ENCODE assay signal across 8 cellular contexts in the genomic region with DNA sequence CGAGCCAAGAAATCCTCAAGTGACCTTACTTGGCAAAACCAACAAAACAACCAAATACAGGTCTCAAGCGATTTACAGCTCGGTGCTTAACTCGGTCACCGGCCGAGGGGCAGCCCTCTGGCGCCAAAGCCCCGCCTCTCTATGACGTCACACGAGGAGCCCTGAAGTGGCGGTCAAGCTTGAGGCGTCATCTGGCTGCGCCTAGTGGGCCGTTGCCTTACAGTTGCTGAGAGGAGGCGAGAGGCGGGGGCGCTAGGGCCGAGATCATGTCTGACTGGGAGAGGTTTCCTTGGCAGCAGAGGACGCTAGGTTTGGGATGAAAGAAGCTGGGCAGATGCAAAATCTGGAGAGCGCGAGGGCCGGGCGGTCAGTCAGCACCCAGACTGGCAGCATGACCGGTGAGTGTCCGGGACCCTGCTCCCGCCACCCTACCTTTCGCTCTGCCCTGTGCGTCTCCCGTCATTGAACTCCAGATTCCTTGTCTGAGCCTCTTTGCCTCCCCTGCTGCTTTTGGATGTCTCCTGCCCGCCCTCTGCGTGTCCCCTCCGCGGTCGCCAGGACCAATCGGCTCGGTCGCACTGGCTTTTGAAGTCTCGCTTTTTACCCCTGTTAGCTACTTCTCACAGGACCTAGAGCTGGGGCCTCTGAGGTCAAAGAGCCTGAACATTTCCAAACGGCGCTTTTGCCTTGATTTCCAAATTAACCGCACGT. TPM values are rescaled to one million over a fixed set of nuclear protein-coding genes. Genes with fewer than 3 reads are reported as not detected.
DNase-seq lines count a peak whose midpoint lies in the region; ATAC-seq and TF ChIP-seq lines count a peak whose summit lies in the region.

A gene (plus strand): TSS at position 204 of the 711 bp plus-strand sequence. CDS start 113 bp downstream, at position 317.

- peaks cover 5% of the 10 kb centered on the region for H3K4me1 ChIP-seq in ACC112 (ENCODE audit: control insufficient read depth, insufficient read depth, low read length, unreplicated experiment)

- peaks cover 12% of the 10 kb centered on the region for H3K4me1 Mint-ChIP-seq in WTC11
- peaks cover 20 to 43% of the 10 kb centered on the region in 2 donors for H3K4me1 Mint-ChIP-seq in immature natural killer cell

- peak; percentile 94 for DNase-seq in NCI-H2227 (lab: John Stamatoyannopoulos, UW; ENCODE audit: unreplicated experiment)
- DNase-seq in WTC11 (ENCODE audit: low spot score), result peak; percentile 99
- peak; percentile 47 to 96 (median 88) for DNase-seq in caudate nucleus (lab: John Stamatoyannopoulos, UW)
- DNase-seq in immature natural killer cell, result peak; percentile 93
- peak; percentile 87 for DNase-seq in smooth muscle cell of the brain vasculature (ENCODE audit: low read depth, low spot score)

- ATAC-seq in GM18867 (IDR thresholded peaks at IDR 0.05; ENCODE audit: unreplicated experiment) (peak; percentile 96), HG03108 (IDR thresholded peaks at IDR 0.05; ENCODE audit: unreplicated experiment) (peak; percentile 94), WTC11 (peak; percentile 95)

- H3K27ac ChIP-seq in ACC112 (ENCODE audit: low read depth, low read length) (peak within 1 kb of the TSS; percentile 62), caudate nucleus (ENCODE audit: low read depth, low read length) (peak within 1 kb of the TSS; percentile 77)

- H2AFZ ChIP-seq in ACC112 (ENCODE audit: low read length, unreplicated experiment), result peak within 1 kb of the TSS; percentile 84

- POLR2A ChIA-PET in WTC11 (lab: Charles Lee), result interaction anchor here (0.7 to 1.2 kb wide), 3 partner anchors 31 to 33 kb away, joined by 3 to 4 read pairs (median 3); no protein-coding TSS in a partner anchor

- H3K36me3 Mint-ChIP-seq in WTC11 (no peaks in the 10 kb centered on the region), immature natural killer cell (peaks cover 0 to 7% (median 5%) of the 10 kb centered on the region in 3 donors)

- H3K9me3 Mint-ChIP-seq in WTC11 (no peaks in the 10 kb centered on the region), immature natural killer cell (no peaks in the 10 kb centered on the region)

- CTCF ChIA-PET in WTC11 (lab: Charles Lee), result interaction anchor here (0.5 to 2.3 kb wide), 9 partner anchors 8 to 557 kb away, joined by 3 to 41 read pairs (median 5); no protein-coding TSS in a partner anchor

- H3K4me3 Mint-ChIP-seq in WTC11 (peak within 1 kb of the TSS; percentile 95), immature natural killer cell (peak within 1 kb of the TSS; percentile 98 to 100 (median 99))

- peaks cover 11% of the 10 kb centered on the region for H3K79me2 ChIP-seq in ACC112 (ENCODE audit: control insufficient read depth, insufficient read depth, low read length, unreplicated experiment)

- peaks cover 18% of the 10 kb centered on the region; the same call in 1 of the 2 replicates for H3K27me3 Mint-ChIP-seq in WTC11 (ENCODE audit: low read depth)
- H3K27me3 Mint-ChIP-seq in immature natural killer cell (ENCODE audit: low read depth in 3 of 3), result peaks cover 8 to 12% (median 10%) of the 10 kb centered on the region in 3 donors

- TF ChIP-seq CTCF in WTC11 (IDR thresholded peaks at IDR 0.05), result no peak

- no peaks in the 10 kb centered on the region for H3K36me3 ChIP-seq in ACC112 (ENCODE audit: insufficient read depth, low read length)

- H3K27ac Mint-ChIP-seq in WTC11 (peak within 1 kb of the TSS; percentile 97), immature natural killer cell (peak within 1 kb of the TSS; percentile 96 to 99 (median 99))

- H3K27me3 ChIP-seq in ACC112 (ENCODE audit: insufficient read depth, low read length), result no peaks in the 10 kb centered on the region

- peak within 1 kb of the TSS; percentile 87 for H3K4me3 ChIP-seq in ACC112 (ENCODE audit: low read depth, low read length)

TF ChIP-seq in WTC11, 78 proteins besides CTCF, POLR2A, EP300 and RAD21 (continues in another document):
- TF ChIP-seq, protein P1, sequence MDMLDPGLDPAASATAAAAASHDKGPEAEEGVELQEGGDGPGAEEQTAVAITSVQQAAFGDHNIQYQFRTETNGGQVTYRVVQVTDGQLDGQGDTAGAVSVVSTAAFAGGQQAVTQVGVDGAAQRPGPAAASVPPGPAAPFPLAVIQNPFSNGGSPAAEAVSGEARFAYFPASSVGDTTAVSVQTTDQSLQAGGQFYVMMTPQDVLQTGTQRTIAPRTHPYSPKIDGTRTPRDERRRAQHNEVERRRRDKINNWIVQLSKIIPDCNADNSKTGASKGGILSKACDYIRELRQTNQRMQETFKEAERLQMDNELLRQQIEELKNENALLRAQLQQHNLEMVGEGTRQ (CRISPR knock-in tag; IDR thresholded peaks at IDR 0.05), result 0 out of 2 replicates have a peak, but pooled peaks have one; percentile 10
- no peak for TF ChIP-seq MYBL2 (CRISPR knock-in tag; IDR thresholded peaks at IDR 0.05)
- no peak for TF ChIP-seq TEAD4 (CRISPR knock-in tag; IDR thresholded peaks at IDR 0.05)
- TF ChIP-seq SMAD3 (CRISPR knock-in tag; IDR thresholded peaks at IDR 0.05; ENCODE audit: borderline replicate concordance), result no peak
- no peak for TF ChIP-seq NFE2L1 (CRISPR knock-in tag; IDR thresholded peaks at IDR 0.05)
- TF ChIP-seq GTF2I (CRISPR knock-in tag; conservative IDR thresholded peaks at IDR 0.05), result no peak
- TF ChIP-seq JUN (CRISPR knock-in tag; IDR thresholded peaks at IDR 0.05), result no peak
- TF ChIP-seq CREM (CRISPR knock-in tag; IDR thresholded peaks at IDR 0.05), result peak; percentile 99
- TF ChIP-seq, protein P2, sequence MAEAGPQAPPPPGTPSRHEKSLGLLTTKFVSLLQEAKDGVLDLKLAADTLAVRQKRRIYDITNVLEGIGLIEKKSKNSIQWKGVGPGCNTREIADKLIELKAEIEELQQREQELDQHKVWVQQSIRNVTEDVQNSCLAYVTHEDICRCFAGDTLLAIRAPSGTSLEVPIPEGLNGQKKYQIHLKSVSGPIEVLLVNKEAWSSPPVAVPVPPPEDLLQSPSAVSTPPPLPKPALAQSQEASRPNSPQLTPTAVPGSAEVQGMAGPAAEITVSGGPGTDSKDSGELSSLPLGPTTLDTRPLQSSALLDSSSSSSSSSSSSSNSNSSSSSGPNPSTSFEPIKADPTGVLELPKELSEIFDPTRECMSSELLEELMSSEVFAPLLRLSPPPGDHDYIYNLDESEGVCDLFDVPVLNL (CRISPR knock-in tag; IDR thresholded peaks at IDR 0.05; ENCODE audit: borderline replicate concordance, low read depth), result no peak
- peak; percentile 78 for TF ChIP-seq FOXK1 (CRISPR knock-in tag; IDR thresholded peaks at IDR 0.05)
- peak; percentile 93 for TF ChIP-seq SP1 (CRISPR knock-in tag; conservative IDR thresholded peaks at IDR 0.05)
- TF ChIP-seq, protein P3, sequence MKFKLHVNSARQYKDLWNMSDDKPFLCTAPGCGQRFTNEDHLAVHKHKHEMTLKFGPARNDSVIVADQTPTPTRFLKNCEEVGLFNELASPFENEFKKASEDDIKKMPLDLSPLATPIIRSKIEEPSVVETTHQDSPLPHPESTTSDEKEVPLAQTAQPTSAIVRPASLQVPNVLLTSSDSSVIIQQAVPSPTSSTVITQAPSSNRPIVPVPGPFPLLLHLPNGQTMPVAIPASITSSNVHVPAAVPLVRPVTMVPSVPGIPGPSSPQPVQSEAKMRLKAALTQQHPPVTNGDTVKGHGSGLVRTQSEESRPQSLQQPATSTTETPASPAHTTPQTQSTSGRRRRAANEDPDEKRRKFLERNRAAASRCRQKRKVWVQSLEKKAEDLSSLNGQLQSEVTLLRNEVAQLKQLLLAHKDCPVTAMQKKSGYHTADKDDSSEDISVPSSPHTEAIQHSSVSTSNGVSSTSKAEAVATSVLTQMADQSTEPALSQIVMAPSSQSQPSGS (CRISPR knock-in tag; IDR thresholded peaks at IDR 0.05; ENCODE audit: borderline replicate concordance, low read depth), result no peak
- TF ChIP-seq GABPB1 (CRISPR knock-in tag; IDR thresholded peaks at IDR 0.05), result no peak
- TF ChIP-seq, protein P4, sequence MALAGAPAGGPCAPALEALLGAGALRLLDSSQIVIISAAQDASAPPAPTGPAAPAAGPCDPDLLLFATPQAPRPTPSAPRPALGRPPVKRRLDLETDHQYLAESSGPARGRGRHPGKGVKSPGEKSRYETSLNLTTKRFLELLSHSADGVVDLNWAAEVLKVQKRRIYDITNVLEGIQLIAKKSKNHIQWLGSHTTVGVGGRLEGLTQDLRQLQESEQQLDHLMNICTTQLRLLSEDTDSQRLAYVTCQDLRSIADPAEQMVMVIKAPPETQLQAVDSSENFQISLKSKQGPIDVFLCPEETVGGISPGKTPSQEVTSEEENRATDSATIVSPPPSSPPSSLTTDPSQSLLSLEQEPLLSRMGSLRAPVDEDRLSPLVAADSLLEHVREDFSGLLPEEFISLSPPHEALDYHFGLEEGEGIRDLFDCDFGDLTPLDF (CRISPR knock-in tag; IDR thresholded peaks at IDR 0.05), result no peak
- TF ChIP-seq, protein P5, sequence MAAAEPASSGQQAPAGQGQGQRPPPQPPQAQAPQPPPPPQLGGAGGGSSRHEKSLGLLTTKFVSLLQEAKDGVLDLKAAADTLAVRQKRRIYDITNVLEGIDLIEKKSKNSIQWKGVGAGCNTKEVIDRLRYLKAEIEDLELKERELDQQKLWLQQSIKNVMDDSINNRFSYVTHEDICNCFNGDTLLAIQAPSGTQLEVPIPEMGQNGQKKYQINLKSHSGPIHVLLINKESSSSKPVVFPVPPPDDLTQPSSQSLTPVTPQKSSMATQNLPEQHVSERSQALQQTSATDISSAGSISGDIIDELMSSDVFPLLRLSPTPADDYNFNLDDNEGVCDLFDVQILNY (CRISPR knock-in tag; IDR thresholded peaks at IDR 0.05), result peak; percentile 36; the same call in 1 of the 2 replicates
- TF ChIP-seq NR3C1 (CRISPR knock-in tag; conservative IDR thresholded peaks at IDR 0.05; ENCODE audit: low read depth), result no peak
- TF ChIP-seq, protein P6, sequence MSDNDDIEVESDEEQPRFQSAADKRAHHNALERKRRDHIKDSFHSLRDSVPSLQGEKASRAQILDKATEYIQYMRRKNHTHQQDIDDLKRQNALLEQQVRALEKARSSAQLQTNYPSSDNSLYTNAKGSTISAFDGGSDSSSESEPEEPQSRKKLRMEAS (CRISPR knock-in tag; IDR thresholded peaks at IDR 0.05), result peak; percentile 45; the same call in 1 of the 2 replicates
- TF ChIP-seq NFATC4 (CRISPR knock-in tag; IDR thresholded peaks at IDR 0.05), result no peak
- TF ChIP-seq ELF4 (CRISPR knock-in tag; IDR thresholded peaks at IDR 0.05; ENCODE audit: low read depth), result no peak

RNA-seq across cellular contexts. Expression of the gene that starts here (rescaled TPM):
- 2.9 to 4.9 TPM (median 4.0 TPM) in 3 replicates for total RNA-seq in WTC11 (2021)
- polyA plus RNA-seq in immature natural killer cell, result 10 to 100 TPM; 11.2 to 17.9 (median 13.0) TPM

Comparison
In these comparisons a context has a peak if more than half of its experiments do, and no peak if none do; other contexts are left out.
1. Peak in every context shown above with its lines: DNase-seq, ATAC-seq, H3K4me3 ChIP-seq and H3K27ac ChIP-seq.